Comparison of ENCODE assay signal across 16 cellular contexts in the genomic region with DNA sequence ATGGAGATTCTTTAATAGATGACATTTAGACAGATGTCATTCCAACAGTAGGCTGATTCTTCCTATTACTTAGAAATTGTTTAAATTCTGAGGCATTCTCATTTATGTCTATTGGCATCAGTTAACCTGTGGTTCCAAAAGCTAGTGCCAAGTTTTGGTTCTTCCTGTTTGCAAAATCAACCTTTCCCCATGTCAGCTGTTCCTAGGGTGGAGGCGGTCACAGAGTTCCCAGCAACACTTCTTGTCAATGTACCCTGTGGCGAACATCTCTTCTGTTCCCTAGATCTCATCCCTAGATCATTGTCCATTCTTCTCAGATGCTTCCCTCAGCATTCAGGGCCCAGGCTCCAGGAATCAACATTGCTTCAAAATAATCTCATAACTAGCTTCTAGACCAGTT.
"Had no signal": no experiment of that assay in that cellular context is flagged by ENCODE, and none has a peak within 500 bp of the region (broad histone marks: within the 10 kb centered on the region; RNA-seq: fewer than 3 reads in every experiment).

No MANE protein-coding gene starts in this region.

- H3K27me3 ChIP-seq: adrenal gland, ovary, transverse colon had no signal

- ATAC-seq: activated CD4-positive, alpha-beta T cell treated with anti-CD3 and anti-CD28 coated beads for 36 hours; lower lobe of right lung; natural killer cell treated with Interleukin-12 subunit alpha and Interleukin-12 subunit beta and Interleukin-15 and Interleukin-18, amount 100 ng/mL, for 72 hours; stimulated activated naive B cell treated with anti-CD40 and anti-IgM and Interleukin-4, amounts not matched to agents 10 μg/mL and 1 μg/mL and 100 μg/mL, for 72 hours had no signal

- H3K4me1 ChIP-seq: transverse colon had no signal

- H3K4me3 ChIP-seq: adrenal gland, coronary artery, lower lobe of right lung, ovary, SK-N-MC, skin epidermis, transverse colon had no signal

- H3K36me3 ChIP-seq: adrenal gland, lower lobe of right lung, ovary, transverse colon, WERI-Rb-1 had no signal

- DNase-seq: activated CD4-positive, alpha-beta T cell treated with anti-CD3 and anti-CD28 coated beads for 36 hours; activated naive CD4-positive, alpha-beta T cell treated with anti-CD3 and anti-CD28 coated beads for 36 hours; adrenal gland; caudate nucleus; effector CD4-positive, alpha-beta T cell; immature natural killer cell; lower lobe of right lung; ovary; stimulated activated naive B cell treated with anti-CD40 and anti-IgM and Interleukin-4, amounts not matched to agents 10 μg/mL and 1 μg/mL and 100 μg/mL, for 72 hours; T-helper 1 cell; transverse colon; WERI-Rb-1 had no signal

- H3K27ac ChIP-seq: adrenal gland, coronary artery, lower lobe of right lung, ovary, SK-N-MC, transverse colon, WERI-Rb-1 had no signal

- H3K9me3 ChIP-seq: adrenal gland, lower lobe of right lung, ovary, transverse colon had no signal
